ENCODE assay signal across 17 cellular contexts in genomic region chr6:104614394-104614793, GRCh38.
DNase-seq lines count a peak whose midpoint lies in the region; ATAC-seq and TF ChIP-seq lines count a peak whose summit lies in the region.
"Had no signal": no experiment of that assay in that cellular context is flagged by ENCODE, and none has a peak within 500 bp of the region (broad histone marks: within the 10 kb centered on the region; RNA-seq: fewer than 3 reads in every experiment).

No MANE protein-coding gene starts in this region.

- no peak for DNase-seq in Right ventricle myocardium inferior (ENCODE audit: missing footprints)
- no peak for DNase-seq in right atrium auricular region (ENCODE audit: low spot score)
- no peak for DNase-seq in left ventricle myocardium superior
- no peak for DNase-seq in left cardiac atrium
- no peak for DNase-seq in mesothelial cell of epicardium (ENCODE audit: low spot score in 2 of 2, unreplicated experiment in 2 of 2)
- DNase-seq in GM20000 (ENCODE audit: low spot score), result no peak
- no peak for DNase-seq in stimulated activated CD4-positive, alpha-beta T cell treated with anti-CD3 and anti-CD28 coated beads, Interleukin-12 subunit alpha, Interleukin-12 subunit beta, amount 100 ng/mL, for 4 hours
- DNase-seq: Calu3; CD8-positive, alpha-beta T cell; DMS 273 treated with DMSO at 0.1 percent for 48 hours; DMS79; GDM1; H9; IMR-90 had no signal

- no peaks in the 10 kb centered on the region for H3K9me3 ChIP-seq in right atrium auricular region

- ATAC-seq in Right ventricle myocardium inferior, result peak; percentile 46
- peak; percentile 85 for ATAC-seq in left ventricle myocardium superior
- ATAC-seq in left cardiac atrium, result no peak
- ATAC-seq in GM21515 (IDR thresholded peaks at IDR 0.05; ENCODE audit: unreplicated experiment), result no peak
- ATAC-seq: CD8-positive, alpha-beta T cell had no signal

- no peak overlapping the region for H3K4me3 Mint-ChIP-seq in mesothelial cell of epicardium
- H3K4me3 Mint-ChIP-seq: CD8-positive, alpha-beta T cell; H9 had no signal

- no peaks in the 10 kb centered on the region for H3K36me3 ChIP-seq in right atrium auricular region
- H3K36me3 ChIP-seq: BLaER1 treated with 17β-estradiol and CSF1 and Interleukin-3, amounts not matched to agents 10 nM and 100 nM had no signal

- intact Hi-C loops in Right ventricle myocardium inferior (cut with DNase I) (no loop called here), left ventricle myocardium superior (cut with micrococcal nuclease) (no loop called here), left cardiac atrium (cut with DNase I) (no loop called here)

- H3K4me1 Mint-ChIP-seq in mesothelial cell of epicardium, result peaks cover 24% of the 10 kb centered on the region

- H3K9me3 Mint-ChIP-seq in mesothelial cell of epicardium, result peaks cover 11% of the 10 kb centered on the region
- H3K9me3 Mint-ChIP-seq: CD8-positive, alpha-beta T cell; H9 had no signal

- no peak overlapping the region for H3K27ac ChIP-seq in right atrium auricular region
- H3K27ac ChIP-seq: 22Rv1; BLaER1 treated with 17β-estradiol and CSF1 and Interleukin-3, amounts not matched to agents 10 nM and 100 nM had no signal

- peak overlapping the region; percentile 74 for H3K27ac Mint-ChIP-seq in mesothelial cell of epicardium
- H3K27ac Mint-ChIP-seq: CD8-positive, alpha-beta T cell; H9 had no signal

- no peaks in the 10 kb centered on the region for H3K27me3 Mint-ChIP-seq in mesothelial cell of epicardium (ENCODE audit: low read depth)

- no peaks in the 10 kb centered on the region for H3K27me3 ChIP-seq in right atrium auricular region
- H3K27me3 ChIP-seq: BLaER1 treated with 17β-estradiol and CSF1 and Interleukin-3, amounts not matched to agents 10 nM and 100 nM had no signal

- TF ChIP-seq CTCF in right atrium auricular region (IDR thresholded peaks at IDR 0.05), result no peak
- TF ChIP-seq CTCF in mesothelial cell of epicardium (IDR thresholded peaks at IDR 0.05; ENCODE audit: unreplicated experiment), result no peak
- no peak for TF ChIP-seq CTCF in GM20000 (IDR thresholded peaks at IDR 0.05; ENCODE audit: extremely low read depth, missing control alignments)

- H3K36me3 Mint-ChIP-seq in mesothelial cell of epicardium, result peaks cover 5% of the 10 kb centered on the region
- H3K36me3 Mint-ChIP-seq: CD8-positive, alpha-beta T cell had no signal

- H3K4me1 ChIP-seq in right atrium auricular region, result no peaks in the 10 kb centered on the region
- H3K4me1 ChIP-seq: BLaER1 treated with 17β-estradiol and CSF1 and Interleukin-3, amounts not matched to agents 10 nM and 100 nM had no signal

- H3K4me3 ChIP-seq in right atrium auricular region, result no peak overlapping the region
- H3K4me3 ChIP-seq: BLaER1 treated with 17β-estradiol and CSF1 and Interleukin-3, amounts not matched to agents 10 nM and 100 nM had no signal

Comparison
In these comparisons a context has a peak if more than half of its experiments do, and no peak if none do; other contexts are left out.
1. ATAC-seq: peak in Right ventricle myocardium inferior (single experiment) and left ventricle myocardium superior (single experiment); none in left cardiac atrium (0 of 2) and GM21515 (single experiment).